22 cellular contexts compared by ENCODE assay signal in the genomic region with DNA sequence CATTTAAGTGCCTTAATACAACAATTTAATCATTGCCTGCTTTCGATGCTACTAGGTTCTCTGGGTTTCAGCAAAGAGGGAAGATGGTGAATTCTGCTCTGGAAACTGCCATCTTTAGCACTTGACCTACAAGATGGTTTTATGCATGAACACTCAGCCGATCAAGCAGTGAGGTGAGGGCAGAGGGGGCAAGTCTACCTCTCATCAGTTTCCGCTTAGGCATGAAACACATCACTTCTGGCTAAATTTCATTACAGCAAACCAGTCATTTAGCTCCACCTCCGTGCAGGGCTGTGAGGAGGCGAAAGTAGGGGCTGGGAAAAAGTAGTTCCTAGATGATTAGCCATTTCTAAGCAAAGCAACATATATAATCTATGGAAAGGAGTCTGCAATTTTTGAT.
DNase-seq lines count a peak whose midpoint lies in the region; ATAC-seq, FAIRE-seq and TF ChIP-seq lines count a peak whose summit lies in the region.
"Had no signal": no experiment of that assay in that cellular context is flagged by ENCODE, and none has a peak within 500 bp of the region (broad histone marks: within the 10 kb centered on the region; RNA-seq: fewer than 3 reads in every experiment).

No MANE protein-coding gene starts in this region.

- H2BK120ac ChIP-seq in H1 (replicated peaks; ENCODE audit: low read depth, low read length) (no peak overlapping the region), trophoblast cell (ENCODE audit: insufficient read depth, low read length, poor library complexity) (no peak overlapping the region)

- no peaks in the 10 kb centered on the region for H3K79me2 ChIP-seq in H1 (ENCODE audit: control insufficient read depth in 1 of 2, insufficient read depth in 2 of 2, low read length in 2 of 2)
- no peaks in the 10 kb centered on the region for H3K79me2 ChIP-seq in trophoblast cell (ENCODE audit: control insufficient read depth, insufficient read depth, low read length, poor library complexity)

- H3K9me3 ChIP-seq in H1 (ENCODE audit: insufficient read depth in 2 of 2, low read depth in 1 of 2, low read length in 1 of 2) (no peaks in the 10 kb centered on the region), trophoblast cell (ENCODE audit: insufficient read depth, low read depth, low read length) (no peaks in the 10 kb centered on the region)
- H3K9me3 ChIP-seq: SJCRH30 had no signal

- H3K4me3 ChIP-seq in H1 (ENCODE audit: extremely low read depth in 1 of 4, insufficient read depth in 2 of 4, low read depth in 3 of 4, low read length in 4 of 4) (no peak overlapping the region), trophoblast cell (ENCODE audit: low read depth, low read length) (no peak overlapping the region)
- H3K4me3 ChIP-seq: PC-9, SJCRH30 had no signal

- H3K27me3 Mint-ChIP-seq in activated T-helper 17 cell treated with anti-CD3 and anti-CD28 coated beads, Interleukin-2, amount 50 U/mL, for 72 hours: no peaks in the 10 kb centered on the region

- no peak overlapping the region for H3K27ac Mint-ChIP-seq in activated T-helper 17 cell treated with anti-CD3 and anti-CD28 coated beads, Interleukin-2, amount 50 U/mL, for 72 hours

- H3K56ac ChIP-seq in H1 (replicated peaks; ENCODE audit: insufficient read length, low read depth, low read length): no peak overlapping the region

- H2AK5ac ChIP-seq in H1 (ENCODE audit: low read depth, low read length) (no peak overlapping the region), trophoblast cell (ENCODE audit: low read length) (no peak overlapping the region)

- ATAC-seq in HG03432 (IDR thresholded peaks at IDR 0.05; ENCODE audit: unreplicated experiment): peak; percentile 63
- ATAC-seq in activated T-helper 17 cell treated with anti-CD3 and anti-CD28 coated beads, Interleukin-2, amount 50 U/mL, for 72 hours (replicated peaks): no peak
- ATAC-seq: Right ventricle myocardium inferior, SK-N-SH treated with all-trans-retinoic acid at 6 μM for 48 hours had no signal

- no peak overlapping the region for H4K12ac ChIP-seq in trophoblast cell (ENCODE audit: low read depth, low read length)

- no peak overlapping the region for H3K27ac ChIP-seq in H1 (ENCODE audit: low read depth, low read length)
- H3K27ac ChIP-seq in trophoblast cell (ENCODE audit: low read depth, low read length): no peak overlapping the region
- H3K27ac ChIP-seq: PC-9, SJCRH30 had no signal

- H4K20me1 ChIP-seq in H1 (replicated peaks in 1 of 2; ENCODE audit: control insufficient read depth in 1 of 2, insufficient read depth in 2 of 2, low read length in 2 of 2): no peaks in the 10 kb centered on the region

- H3K9me3 Mint-ChIP-seq in activated T-helper 17 cell treated with anti-CD3 and anti-CD28 coated beads, Interleukin-2, amount 50 U/mL, for 72 hours: peaks cover 4% of the 10 kb centered on the region
- H3K9me3 Mint-ChIP-seq: H9 had no signal

- no peaks in the 10 kb centered on the region for H3K79me1 ChIP-seq in H1 (ENCODE audit: low read depth, low read length)
- H3K79me1 ChIP-seq in trophoblast cell (ENCODE audit: low read length): no peaks in the 10 kb centered on the region

- H3K4me1 Mint-ChIP-seq in activated T-helper 17 cell treated with anti-CD3 and anti-CD28 coated beads, Interleukin-2, amount 50 U/mL, for 72 hours: no peaks in the 10 kb centered on the region

- no peak overlapping the region for H3K4me2 ChIP-seq in H1 (ENCODE audit: insufficient read depth in 1 of 2, low read depth in 2 of 2, low read length in 2 of 2)
- no peak overlapping the region for H3K4me2 ChIP-seq in trophoblast cell (ENCODE audit: low read length)
- H3K4me2 ChIP-seq: PC-9 had no signal

- no peak for TF ChIP-seq EP300 in H1 (IDR thresholded peaks at IDR 0.05; ENCODE audit: borderline replicate concordance in 1 of 2, low read depth in 2 of 2, low read length in 2 of 2)

- H2BK15ac ChIP-seq in H1 (ENCODE audit: low read length): no peak overlapping the region

- H2BK12ac ChIP-seq in H1 (ENCODE audit: low read depth, low read length) (no peak overlapping the region), trophoblast cell (ENCODE audit: low read length) (no peak overlapping the region)

- DNase-seq in Daoy (ENCODE audit: low read depth) (peak; percentile 27), H1 (ENCODE audit: low read depth in 1 of 2, low spot score in 2 of 2) (no peak), trophoblast cell (no peak), foreskin melanocyte (no peak), OCI-M2 (lab: John Stamatoyannopoulos, UW; ENCODE audit: unreplicated experiment) (no peak)
- DNase-seq: 8988T, ACHN, H9, KBM-7, MV-4-11, NCI-H1105, NCI-H1436 treated with DMSO at 0.1 percent for 48 hours, NCI-H187 treated with DMSO at 0.1 percent for 48 hours, NCI-H524, NCI-H774, PC-9, SJCRH30 had no signal

- 71% methylated on average over 5 of the region's 5 CpGs; no CpG with 5 or more reads in 1 of the 2 experiments for WGBS in H1 (ENCODE audit: extremely low coverage in 1 of 2, insufficient coverage in 1 of 2, insufficient read length in 1 of 2, insufficient replicate concordance in 2 of 2, low coverage in 1 of 2, low lambda C conversion rate in 2 of 2, missing lambda C conversion rate in 1 of 2), 2 experiments
- no CpG with 5 or more reads among the region's 5 CpGs for WGBS in trophoblast cell (ENCODE audit: extremely low coverage, insufficient coverage, insufficient read length)

- no peaks in the 10 kb centered on the region for H3K23me2 ChIP-seq in H1 (ENCODE audit: low read depth, low read length)

- TF ChIP-seq CTCF in H1 (IDR thresholded peaks at IDR 0.05; ENCODE audit: control extremely low read depth in 1 of 3, insufficient read depth in 1 of 3, low read depth in 1 of 3, low read length in 3 of 3): no peak

- no peak overlapping the region for H4K91ac ChIP-seq in H1 (replicated peaks; ENCODE audit: insufficient read length, low read length)
- H4K91ac ChIP-seq in trophoblast cell (ENCODE audit: low read depth, low read length): no peak overlapping the region

- H3K18ac ChIP-seq in H1 (ENCODE audit: extremely low read depth, low read length): no peak overlapping the region
- H3K18ac ChIP-seq in trophoblast cell (ENCODE audit: low read length): no peak overlapping the region

- H3K36me3 Mint-ChIP-seq in activated T-helper 17 cell treated with anti-CD3 and anti-CD28 coated beads, Interleukin-2, amount 50 U/mL, for 72 hours (ENCODE audit: low read depth): no peaks in the 10 kb centered on the region

- no peak for TF ChIP-seq POLR2A in H1 (IDR thresholded peaks at IDR 0.05; ENCODE audit: control extremely low read depth in 1 of 2, low read depth in 2 of 2, low read length in 2 of 2)

- FAIRE-seq in H1 (lab: Jason Lieb, UNC): no peak
- FAIRE-seq: D721Med had no signal

- no peak overlapping the region for H3K23ac ChIP-seq in H1 (ENCODE audit: insufficient read length)
- no peak overlapping the region for H3K23ac ChIP-seq in trophoblast cell (ENCODE audit: low read length)

- H2BK20ac ChIP-seq in H1 (ENCODE audit: low read length): no peak overlapping the region

- no peaks in the 10 kb centered on the region; a peak in 1 of 7 replicates for H3K4me1 ChIP-seq in H1 (replicated peaks in 1 of 4; ENCODE audit: control insufficient read depth in 3 of 4, insufficient read depth in 4 of 4, low read length in 3 of 4)
- H3K4me1 ChIP-seq in trophoblast cell (ENCODE audit: control insufficient read depth in 1 of 2, insufficient read depth in 2 of 2, low read length in 2 of 2): no peaks in the 10 kb centered on the region
- H3K4me1 ChIP-seq: SJCRH30 had no signal

- H4K8ac ChIP-seq in H1 (ENCODE audit: extremely low read depth, insufficient read depth, low read length): no peak overlapping the region
- no peak overlapping the region for H4K8ac ChIP-seq in trophoblast cell (ENCODE audit: low read depth, low read length)

- H2AFZ ChIP-seq in H1 (ENCODE audit: low read length) (peak overlapping the region; percentile 88; the same call in 1 of the 2 replicates), trophoblast cell (ENCODE audit: insufficient read depth, low read length, poor library complexity) (no peak overlapping the region)
- H2AFZ ChIP-seq: PC-9 had no signal

- no peak overlapping the region for H3K4me3 Mint-ChIP-seq in activated T-helper 17 cell treated with anti-CD3 and anti-CD28 coated beads, Interleukin-2, amount 50 U/mL, for 72 hours
- H3K4me3 Mint-ChIP-seq: H9 had no signal

- no peaks in the 10 kb centered on the region for H3K27me3 ChIP-seq in H1 (replicated peaks in 1 of 4; ENCODE audit: control insufficient read depth in 3 of 4, extremely low read depth in 1 of 4, insufficient read depth in 3 of 4, low read length in 3 of 4)
- H3K27me3 ChIP-seq in trophoblast cell (ENCODE audit: insufficient read depth, low read length): no peaks in the 10 kb centered on the region
- H3K27me3 ChIP-seq: SJCRH30 had no signal

- CTCF ChIA-PET in H1 (lab: Charles Lee; ENCODE audit: partially characterized antibody): interaction anchor here (1.3 kb wide), 1 partner anchor 12 kb away, joined by 3 read pairs; no protein-coding TSS in a partner anchor

- H3K9ac ChIP-seq in H1 (replicated peaks in 1 of 4; ENCODE audit: extremely low read depth in 1 of 4, low read depth in 3 of 4, low read length in 3 of 4) (no peak overlapping the region), trophoblast cell (ENCODE audit: low read length) (peak overlapping the region; percentile 22)

- no peak overlapping the region for H4K5ac ChIP-seq in H1 (ENCODE audit: insufficient read length, low read depth, low read length)

- H3K36me3 ChIP-seq in H1 (ENCODE audit: control insufficient read depth in 2 of 4, insufficient read depth in 4 of 4, low read length in 3 of 4): no peaks in the 10 kb centered on the region
- no peaks in the 10 kb centered on the region for H3K36me3 ChIP-seq in trophoblast cell (ENCODE audit: control insufficient read depth in 1 of 2, insufficient read depth in 2 of 2, low read length in 2 of 2)
- H3K36me3 ChIP-seq: SJCRH30 had no signal

- H3K4ac ChIP-seq in H1 (replicated peaks; ENCODE audit: insufficient read length, low read depth, low read length): no peak overlapping the region
- no peak overlapping the region for H3K4ac ChIP-seq in trophoblast cell (ENCODE audit: low read depth, low read length)

- H3K14ac ChIP-seq in H1 (ENCODE audit: insufficient read length) (no peak overlapping the region), trophoblast cell (ENCODE audit: low read length) (no peak overlapping the region)

- H2BK5ac ChIP-seq in H1 (ENCODE audit: low read depth, low read length) (no peak overlapping the region), trophoblast cell (ENCODE audit: low read depth, low read length, poor library complexity) (no peak overlapping the region)

- POLR2A ChIA-PET in H1 (lab: Charles Lee; ENCODE audit: partially characterized antibody): no interaction called here

- TF ChIP-seq RAD21 in H1 (IDR thresholded peaks at IDR 0.05 in 1 of 2, conservative IDR thresholded peaks at IDR 0.05 in 1 of 2; ENCODE audit: low read depth in 2 of 2, low read length in 2 of 2): no peak

TF ChIP-seq in H1, 55 proteins besides CTCF, POLR2A, EP300 and RAD21:
- TF ChIP-seq SIRT6 (IDR thresholded peaks at IDR 0.05; ENCODE audit: low read length) (no peak), TCF12 (IDR thresholded peaks at IDR 0.05; ENCODE audit: low read depth, low read length) (no peak)
TF ChIP-seq in H1: peak in this region for 0.
